31 cellular contexts compared by ENCODE assay signal in the genomic region with DNA sequence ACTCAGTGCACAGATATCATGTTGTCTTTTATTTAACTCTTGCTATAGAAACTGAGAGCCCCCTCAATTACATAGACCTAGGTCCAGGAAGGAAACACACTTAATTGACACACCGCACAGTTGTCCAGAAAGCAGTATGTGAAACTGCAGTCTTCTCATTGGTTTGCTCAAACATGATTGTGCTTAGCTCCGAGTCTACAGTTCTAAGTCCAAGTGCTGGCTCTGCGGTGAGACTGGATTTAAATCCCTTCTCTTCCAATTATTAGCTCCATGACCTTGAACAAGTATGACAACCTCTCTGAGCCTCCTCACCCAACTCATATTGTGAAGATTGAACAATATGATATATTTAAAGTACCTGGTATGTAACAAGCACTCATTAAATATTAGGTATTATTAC. TPM values are rescaled to one million over a fixed set of nuclear protein-coding genes. Genes with fewer than 3 reads are reported as not detected.
"Had no signal": no experiment of that assay in that cellular context is flagged by ENCODE, and none has a peak within 500 bp of the region (broad histone marks: within the 10 kb centered on the region; RNA-seq: fewer than 3 reads in every experiment).

No MANE protein-coding gene starts in this region.

- H3K27me3 ChIP-seq: ascending aorta, brain microvascular endothelial cell, dorsolateral prefrontal cortex, esophagus muscularis mucosa, foreskin keratinocyte, gastrocnemius medialis had no signal

- H3K36me3 ChIP-seq: ascending aorta, brain microvascular endothelial cell, esophagus muscularis mucosa, gastrocnemius medialis had no signal

- H3K9me3 ChIP-seq: ascending aorta, esophagus muscularis mucosa, gastrocnemius medialis had no signal

- H3K4me1 ChIP-seq: ascending aorta, gastrocnemius medialis had no signal

- H3K27ac ChIP-seq: ascending aorta, brain microvascular endothelial cell, coronary artery, dorsolateral prefrontal cortex, esophagus muscularis mucosa, foreskin keratinocyte, gastrocnemius medialis had no signal

- DNase-seq: activated CD4-positive, alpha-beta memory T cell treated with anti-CD3 and anti-CD28 coated beads for 36 hours; activated CD4-positive, alpha-beta T cell treated with anti-CD3 and anti-CD28 coated beads for 36 hours; activated CD4-positive, alpha-beta T cell treated with anti-CD3 and anti-CD28 coated beads, Interleukin-2, amount 10 ng/mL, durations not matched to agents 24 days and 14 days; activated CD4-positive, CD25-positive, alpha-beta regulatory T cell; activated CD4-positive, CD25-positive, alpha-beta regulatory T cell treated with anti-CD3 and anti-CD28 coated beads, Interleukin-2, amount 50 U/mL, for 72 hours; activated CD8-positive, alpha-beta memory T cell treated with anti-CD3 and anti-CD28 coated beads, Interleukin-2, amount 10 ng/mL, durations not matched to agents 7 days and 5 days; activated CD8-positive, alpha-beta memory T cell treated with anti-CD3 and anti-CD28 coated beads, Interleukin-2, amount 50 U/mL, for 4 hours; activated CD8-positive, alpha-beta T cell treated with anti-CD3 and anti-CD28 coated beads, Interleukin-2, amount 10 ng/mL, durations not matched to agents 7 days and 5 days; activated gamma-delta T cell; activated naive CD4-positive, alpha-beta T cell; activated naive CD4-positive, alpha-beta T cell treated with anti-CD3 and anti-CD28 coated beads, Interleukin-2, amount 10 ng/mL, durations not matched to agents 7 days and 5 days; activated naive CD8-positive, alpha-beta T cell treated with anti-CD3 and anti-CD28 coated beads, Interleukin-2, amount 10 ng/mL, durations not matched to agents 7 days and 5 days; activated T-cell treated with anti-CD3 and anti-CD28 coated beads, Interleukin-2, amount 50 U/mL, for 1 hour; activated T-cell treated with anti-CD3 and anti-CD28 coated beads, Interleukin-2, amount 50 U/mL, for 48 hours; brain microvascular endothelial cell; dorsolateral prefrontal cortex; effector memory CD4-positive, alpha-beta T cell; endodermal cell; foreskin keratinocyte; gastrocnemius medialis; T-helper 2 cell had no signal

- ATAC-seq: activated CD4-positive, alpha-beta T cell treated with anti-CD3 and anti-CD28 coated beads for 36 hours; activated CD8-positive, alpha-beta memory T cell treated with anti-CD3 and anti-CD28 coated beads, Interleukin-2, amount 10 ng/mL, durations not matched to agents 7 days and 5 days; activated CD8-positive, alpha-beta T cell treated with anti-CD3 and anti-CD28 coated beads, Interleukin-2, amount 10 ng/mL, durations not matched to agents 7 days and 5 days; activated naive CD4-positive, alpha-beta T cell treated with anti-CD3 and anti-CD28 coated beads, Interleukin-2, amount 50 U/mL, for 72 hours; foreskin keratinocyte; gastrocnemius medialis had no signal

- H3K4me3 ChIP-seq: ascending aorta, coronary artery, dorsolateral prefrontal cortex, esophagus muscularis mucosa, gastrocnemius medialis had no signal

RNA-seq across cellular contexts. Expression of gene AHSG, which starts 19.0 kb away (rescaled TPM):
- total RNA-seq: activated CD4-positive, alpha-beta memory T cell treated with anti-CD3 and anti-CD28 coated beads for 36 hours; activated CD4-positive, alpha-beta T cell treated with anti-CD3 and anti-CD28 coated beads for 36 hours; activated CD4-positive, alpha-beta T cell treated with anti-CD3 and anti-CD28 coated beads, Interleukin-2, amount 10 ng/mL, durations not matched to agents 24 days and 14 days; activated CD8-positive, alpha-beta memory T cell treated with anti-CD3 and anti-CD28 coated beads for 36 hours; activated CD8-positive, alpha-beta memory T cell treated with anti-CD3 and anti-CD28 coated beads, Interleukin-2, amount 10 ng/mL, durations not matched to agents 7 days and 5 days; activated CD8-positive, alpha-beta T cell treated with anti-CD3 and anti-CD28 coated beads, Interleukin-2, amount 10 ng/mL, durations not matched to agents 7 days and 5 days; activated naive CD8-positive, alpha-beta T cell treated with anti-CD3 and anti-CD28 coated beads, Interleukin-2, amount 10 ng/mL, durations not matched to agents 7 days and 5 days; bronchial epithelial cell; cardiac septum; endodermal cell; epithelial cell of proximal tubule; esophagus muscularis mucosa; T-helper 1 cell treated with Interleukin-12 subunit alpha and Interleukin-12 subunit beta and Interleukin-4 antibody, amounts not matched to agents 30 ng/mL and 1 ng/mL, for 36 hours had no signal

RNA-seq across cellular contexts. Expression of gene FETUB, which starts 46.3 kb away (rescaled TPM):
- total RNA-seq: activated CD4-positive, alpha-beta memory T cell treated with anti-CD3 and anti-CD28 coated beads for 36 hours; activated CD4-positive, alpha-beta T cell treated with anti-CD3 and anti-CD28 coated beads for 36 hours; activated CD4-positive, alpha-beta T cell treated with anti-CD3 and anti-CD28 coated beads, Interleukin-2, amount 10 ng/mL, durations not matched to agents 24 days and 14 days; activated CD8-positive, alpha-beta memory T cell treated with anti-CD3 and anti-CD28 coated beads for 36 hours; activated CD8-positive, alpha-beta memory T cell treated with anti-CD3 and anti-CD28 coated beads, Interleukin-2, amount 10 ng/mL, durations not matched to agents 7 days and 5 days; activated CD8-positive, alpha-beta T cell treated with anti-CD3 and anti-CD28 coated beads, Interleukin-2, amount 10 ng/mL, durations not matched to agents 7 days and 5 days; activated naive CD4-positive, alpha-beta T cell treated with anti-CD3 and anti-CD28 coated beads, Interleukin-2, amount 50 U/mL, for 72 hours; activated naive CD8-positive, alpha-beta T cell treated with anti-CD3 and anti-CD28 coated beads, Interleukin-2, amount 10 ng/mL, durations not matched to agents 7 days and 5 days; ascending aorta; bronchial epithelial cell; cardiac septum; cerebellum; endodermal cell; epithelial cell of proximal tubule; esophagus muscularis mucosa; foreskin keratinocyte; gastrocnemius medialis; T-helper 1 cell treated with Interleukin-12 subunit alpha and Interleukin-12 subunit beta and Interleukin-4 antibody, amounts not matched to agents 30 ng/mL and 1 ng/mL, for 36 hours had no signal
- polyA plus RNA-seq: foreskin keratinocyte had no signal

RNA-seq across cellular contexts. Expression of gene CRYGS, which starts 49.7 kb away (rescaled TPM):
- total RNA-seq: ascending aorta, epithelial cell of proximal tubule had no signal
